8 cellular contexts compared by ENCODE assay signal in the genomic region with DNA sequence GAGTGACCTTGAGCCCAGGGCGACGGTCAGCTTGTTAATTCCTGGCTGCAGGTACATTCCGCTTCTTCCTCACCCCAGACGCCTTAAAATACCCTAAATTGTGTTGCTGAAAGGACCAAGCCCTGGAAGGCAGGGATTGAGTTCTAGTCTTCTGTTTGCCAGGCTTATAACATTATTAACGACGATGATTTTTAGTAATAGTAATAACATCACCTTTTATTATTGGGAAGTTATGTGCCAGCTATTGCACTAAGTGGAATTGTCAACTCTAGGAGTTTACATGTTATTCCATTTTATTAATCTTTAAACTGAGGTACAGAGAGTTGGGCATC. TPM values are rescaled to one million over a fixed set of nuclear protein-coding genes. Genes with fewer than 3 reads are reported as not detected.
A peak's percentile ranks its signal among the peaks of the same experiment; 100 is the strongest.
DNase-seq lines count a peak whose midpoint lies in the region; ATAC-seq and TF ChIP-seq lines count a peak whose summit lies in the region.

No MANE protein-coding gene starts in this region.

- H3K4me3 ChIP-seq in heart right ventricle, result peak overlapping the region; percentile 59 to 98 (median 78)
- H3K4me3 ChIP-seq in breast epithelium, result peak overlapping the region; percentile 86 to 92 (median 91)
- peak overlapping the region; percentile 81 for H3K4me3 ChIP-seq in mesodermal cell (ENCODE audit: extremely low read depth, insufficient read depth, low read length, poor library complexity, severe bottlenecking)
- peak overlapping the region; percentile 67 for H3K4me3 ChIP-seq in urinary bladder (ENCODE audit: low read depth, low read length)

- H3K27me3 ChIP-seq in heart right ventricle, result no peaks in the 10 kb centered on the region
- no peaks in the 10 kb centered on the region for H3K27me3 ChIP-seq in breast epithelium

- TF ChIP-seq POLR2A in breast epithelium (IDR thresholded peaks at IDR 0.05), result no peak

- H3K36me3 ChIP-seq in heart right ventricle (peaks cover 0 to 35% (median 4%) of the 10 kb centered on the region in 9 donors), breast epithelium (no peaks in the 10 kb centered on the region), mesodermal cell (ENCODE audit: control insufficient read depth, insufficient read depth, low read length) (peaks cover 26% of the 10 kb centered on the region), urinary bladder (ENCODE audit: insufficient read depth) (no peaks in the 10 kb centered on the region)

- H3K27ac ChIP-seq in heart right ventricle, result peak overlapping the region; percentile 81 to 93 (median 91)
- peak overlapping the region; percentile 95 to 96 for H3K27ac ChIP-seq in breast epithelium
- H3K27ac ChIP-seq in mesodermal cell (ENCODE audit: low read depth, low read length, severe bottlenecking), result peak overlapping the region; percentile 91
- H3K27ac ChIP-seq in urinary bladder (ENCODE audit: low read depth), result peak overlapping the region; percentile 85

- TF ChIP-seq CTCF in heart right ventricle (IDR thresholded peaks at IDR 0.05), result no peak
- TF ChIP-seq CTCF in breast epithelium (IDR thresholded peaks at IDR 0.05), result no peak

- ATAC-seq in heart right ventricle (no peak), GM21723 (IDR thresholded peaks at IDR 0.05; ENCODE audit: unreplicated experiment) (no peak)

- H3K4me1 ChIP-seq in heart right ventricle (peaks cover 5 to 63% (median 46%) of the 10 kb centered on the region in 9 donors), breast epithelium (peaks cover 0 to 17% of the 10 kb centered on the region in 2 donors), mesodermal cell (ENCODE audit: control insufficient read depth, insufficient read depth, low read length, poor library complexity, severe bottlenecking) (peaks cover 3% of the 10 kb centered on the region), urinary bladder (ENCODE audit: insufficient read depth) (peaks cover 2% of the 10 kb centered on the region)

- WGBS in heart right ventricle, 2 donors, result 0 to 1% methylated on average over 6 of the region's 6 CpGs
- no CpG with 5 or more reads among the region's 6 CpGs for WGBS in mesodermal cell (ENCODE audit: insufficient coverage in 2 of 2), 2 experiments
- under 1% methylated on average over 6 of the region's 6 CpGs for WGBS in urinary bladder

- intact Hi-C loops in heart right ventricle (cut with DNase I) (loop anchor here in 2 of 10 donors (5.0 kb wide), 2 partner anchors 282 to 287 kb away; no protein-coding TSS in a partner anchor), cardiac septum (cut with DNase I) (loop anchor here (5.0 to 10.0 kb wide), 3 partner anchors 252 to 469 kb away; no protein-coding TSS in a partner anchor), breast epithelium (cut with DNase I; ENCODE audit: low total_unique reads) (no loop called here)

- H3K9me3 ChIP-seq in heart right ventricle, result no peaks in the 10 kb centered on the region
- no peaks in the 10 kb centered on the region for H3K9me3 ChIP-seq in breast epithelium
- no peaks in the 10 kb centered on the region for H3K9me3 ChIP-seq in mesodermal cell (ENCODE audit: control insufficient read depth, low read length)

- DNase-seq in heart right ventricle (no peak), cardiac septum (ENCODE audit: low spot score) (no peak), breast epithelium (ENCODE audit: low spot score in 2 of 2) (no peak), COR-L47 (lab: John Stamatoyannopoulos, UW) (no peak)
- no peak for DNase-seq in central memory CD4-positive, alpha-beta T cell

RNA-seq across cellular contexts. Expression of gene OXNAD1, which starts 0.4 kb away (rescaled TPM):
- 10 to 100 TPM; 13.1 to 22.8 (median 18.1) TPM for total RNA-seq in heart right ventricle
- polyA plus RNA-seq in heart right ventricle, result 10 to 100 TPM in 1 of 2 donors, 1 to 10 TPM in 1; 4.2 to 14.6 TPM
- 15.1 TPM for total RNA-seq in cardiac septum
- 10 to 100 TPM; 13.1 to 22.8 (median 15.7) TPM for total RNA-seq in breast epithelium
- 11.8 TPM for polyA plus RNA-seq in mesodermal cell (2013, experiment 1 of 2)
- 12.3 TPM for polyA plus RNA-seq in mesodermal cell (2013, experiment 2 of 2)
- 31.6 TPM for total RNA-seq in urinary bladder
- polyA plus RNA-seq in urinary bladder, result 6.1 TPM

RNA-seq across cellular contexts. Expression of gene DPH3, which starts 0.7 kb away (rescaled TPM):
- total RNA-seq in heart right ventricle (10 to 100 TPM; 15.5 to 24.5 (median 18.7) TPM), cardiac septum (23.1 TPM), breast epithelium (10 to 100 TPM; 17.7 to 33.6 (median 21.0) TPM), urinary bladder (20.9 TPM)
- polyA plus RNA-seq in heart right ventricle (10 to 100 TPM in 1 of 2 donors, 1 to 10 TPM in 1; 5.5 to 22.1 TPM), urinary bladder (20.0 TPM)
- 44.4 TPM for polyA plus RNA-seq in mesodermal cell (2013, experiment 1 of 2)
- 41.6 TPM for polyA plus RNA-seq in mesodermal cell (2013, experiment 2 of 2)
